In genomic region chr11:16817321-16817720, GRCh38 we compare ENCODE assay signal across 26 cellular contexts.
DNase-seq lines count a peak whose midpoint lies in the region; TF ChIP-seq lines count a peak whose summit lies in the region.
"Had no signal": no experiment of that assay in that cellular context is flagged by ENCODE, and none has a peak within 500 bp of the region (broad histone marks: within the 10 kb centered on the region; RNA-seq: fewer than 3 reads in every experiment).

No MANE protein-coding gene starts in this region.

- H3K4ac ChIP-seq in trophoblast cell (ENCODE audit: low read depth, low read length), result no peak overlapping the region

- H4K12ac ChIP-seq in trophoblast cell (ENCODE audit: low read depth, low read length), result no peak overlapping the region

- H3K14ac ChIP-seq in trophoblast cell (ENCODE audit: low read length), result no peak overlapping the region

- H3K9me3 Mint-ChIP-seq in brain (no peaks in the 10 kb centered on the region), type B pancreatic cell (no peaks in the 10 kb centered on the region)
- H3K9me3 Mint-ChIP-seq: activated CD4-positive, alpha-beta T cell treated with anti-CD3 and anti-CD28 coated beads, Interleukin-2, amount 10 ng/mL, durations not matched to agents 24 days and 14 days; nephron progenitor cell had no signal

- H3K4me3 ChIP-seq in left ventricle myocardium inferior (no peak overlapping the region), trophoblast cell (ENCODE audit: low read depth, low read length) (no peak overlapping the region)
- H3K4me3 ChIP-seq: cardiac muscle cell, dorsolateral prefrontal cortex, heart left ventricle, sigmoid colon had no signal

- no peak overlapping the region for H3K9ac ChIP-seq in trophoblast cell (ENCODE audit: low read length)
- H3K9ac ChIP-seq: KMS-11, parathyroid adenoma had no signal

- no peak overlapping the region for H2AFZ ChIP-seq in trophoblast cell (ENCODE audit: insufficient read depth, low read length, poor library complexity)
- H2AFZ ChIP-seq: parathyroid adenoma had no signal

- peaks cover 14% of the 10 kb centered on the region for H3K36me3 ChIP-seq in left ventricle myocardium inferior
- peaks cover 39 to 57% of the 10 kb centered on the region in 2 experiments for H3K36me3 ChIP-seq in trophoblast cell (ENCODE audit: control insufficient read depth in 1 of 2, insufficient read depth in 2 of 2, low read length in 2 of 2)
- H3K36me3 ChIP-seq: BE2C, sigmoid colon had no signal

- in situ Hi-C loops in GM13976 (cut with MboI; ENCODE audit: low sequenced_read_pairs, unreplicated experiment), result loop anchor here (10.0 kb wide), 1 partner anchor 247 kb away; no protein-coding TSS in a partner anchor

- H3K27ac ChIP-seq in left ventricle myocardium inferior (replicated peaks) (no peak overlapping the region), trophoblast cell (ENCODE audit: low read depth, low read length) (no peak overlapping the region)
- H3K27ac ChIP-seq: cardiac muscle cell, KMS-11, parathyroid adenoma, sigmoid colon had no signal

- peak overlapping the region in 4 of 5 experiments; percentile 17 to 87 (median 67) for H3K27ac Mint-ChIP-seq in brain
- peak overlapping the region; percentile 34 for H3K27ac Mint-ChIP-seq in type B pancreatic cell
- H3K27ac Mint-ChIP-seq: activated CD4-positive, alpha-beta T cell treated with anti-CD3 and anti-CD28 coated beads, Interleukin-2, amount 10 ng/mL, durations not matched to agents 24 days and 14 days; activated CD8-positive, alpha-beta memory T cell treated with anti-CD3 and anti-CD28 coated beads, Interleukin-2, amount 10 ng/mL, durations not matched to agents 7 days and 5 days; nephron progenitor cell had no signal

- H3K4me1 ChIP-seq in left ventricle myocardium inferior (peaks cover 89% of the 10 kb centered on the region), trophoblast cell (ENCODE audit: control insufficient read depth in 1 of 2, insufficient read depth in 2 of 2, low read length in 2 of 2) (peaks cover 4 to 7% of the 10 kb centered on the region in 2 experiments)
- H3K4me1 ChIP-seq: BE2C, parathyroid adenoma had no signal

- no peaks in the 10 kb centered on the region for H3K9me3 ChIP-seq in left ventricle myocardium inferior (replicated peaks)
- H3K9me3 ChIP-seq in trophoblast cell (ENCODE audit: insufficient read depth, low read depth, low read length), result no peaks in the 10 kb centered on the region
- H3K9me3 ChIP-seq: BE2C, heart left ventricle, sigmoid colon had no signal

- H2BK120ac ChIP-seq in trophoblast cell (ENCODE audit: insufficient read depth, low read length, poor library complexity), result no peak overlapping the region

- H2BK5ac ChIP-seq in trophoblast cell (ENCODE audit: low read depth, low read length, poor library complexity), result no peak overlapping the region

- no peak for TF ChIP-seq CTCF in left ventricle myocardium inferior (IDR thresholded peaks at IDR 0.05; ENCODE audit: borderline replicate concordance)
- no peak for TF ChIP-seq CTCF in brain (conservative IDR thresholded peaks at IDR 0.05)
- no peak for TF ChIP-seq CTCF in type B pancreatic cell (conservative IDR thresholded peaks at IDR 0.05)
- no peak for TF ChIP-seq CTCF in GM13976 (IDR thresholded peaks at IDR 0.05; ENCODE audit: borderline replicate concordance, control extremely low read depth, extremely low read depth, insufficient read depth, missing control alignments)

- H3K27me3 Mint-ChIP-seq in brain (no peaks in the 10 kb centered on the region), type B pancreatic cell (no peaks in the 10 kb centered on the region)
- H3K27me3 Mint-ChIP-seq: activated CD4-positive, alpha-beta T cell treated with anti-CD3 and anti-CD28 coated beads, Interleukin-2, amount 10 ng/mL, durations not matched to agents 24 days and 14 days had no signal

- no peak overlapping the region for H4K8ac ChIP-seq in trophoblast cell (ENCODE audit: low read depth, low read length)

- H2BK12ac ChIP-seq in trophoblast cell (ENCODE audit: low read length), result no peak overlapping the region

- no peak overlapping the region for H3K4me2 ChIP-seq in trophoblast cell (ENCODE audit: low read length)
- H3K4me2 ChIP-seq: KMS-11 had no signal

- WGBS in trophoblast cell (ENCODE audit: extremely low coverage, insufficient coverage, insufficient read length), result no CpG with 5 or more reads among the region's 5 CpGs

- no peak overlapping the region for H2AK5ac ChIP-seq in trophoblast cell (ENCODE audit: low read length)

- intact Hi-C loops in cardiac septum (cut with DNase I), result no loop called here
- intact Hi-C loops in left ventricle myocardium inferior (cut with micrococcal nuclease), result no loop called here

- H3K4me3 Mint-ChIP-seq in brain, result no peak overlapping the region
- no peak overlapping the region for H3K4me3 Mint-ChIP-seq in type B pancreatic cell
- H3K4me3 Mint-ChIP-seq: activated CD4-positive, alpha-beta T cell treated with anti-CD3 and anti-CD28 coated beads, Interleukin-2, amount 10 ng/mL, durations not matched to agents 24 days and 14 days; activated CD8-positive, alpha-beta memory T cell treated with anti-CD3 and anti-CD28 coated beads, Interleukin-2, amount 10 ng/mL, durations not matched to agents 7 days and 5 days; nephron progenitor cell had no signal

- H3K27me3 ChIP-seq in left ventricle myocardium inferior (ENCODE audit: low read depth), result no peaks in the 10 kb centered on the region
- H3K27me3 ChIP-seq in trophoblast cell (ENCODE audit: insufficient read depth, low read length), result no peaks in the 10 kb centered on the region
- H3K27me3 ChIP-seq: BE2C, cardiac muscle cell, dorsolateral prefrontal cortex, heart left ventricle, sigmoid colon had no signal

- no peak overlapping the region for H4K91ac ChIP-seq in trophoblast cell (ENCODE audit: low read depth, low read length)

- DNase-seq in cardiac septum (ENCODE audit: low spot score), result peak; percentile 59
- DNase-seq in left ventricle myocardium inferior, result no peak
- peak; percentile 68 for DNase-seq in NOMO-1 treated with DMSO at 0.1 percent for 48 hours (lab: John Stamatoyannopoulos, UW; ENCODE audit: unreplicated experiment)
- DNase-seq in type B pancreatic cell (ENCODE audit: extremely low spot score, unreplicated experiment), result no peak
- no peak for DNase-seq in trophoblast cell
- no peak for DNase-seq in LoVo (ENCODE audit: low spot score)
- DNase-seq in GM13976 (ENCODE audit: low spot score), result no peak
- DNase-seq: activated CD4-positive, alpha-beta T cell treated with anti-CD3 and anti-CD28 coated beads, Interleukin-2, amount 10 ng/mL, durations not matched to agents 24 days and 14 days; activated CD8-positive, alpha-beta memory T cell treated with anti-CD3 and anti-CD28 coated beads, Interleukin-2, amount 10 ng/mL, durations not matched to agents 7 days and 5 days; activated naive CD4-positive, alpha-beta T cell treated with anti-CD3 and anti-CD28 coated beads, Interleukin-2, amount 50 U/mL, for 16 hours; BE2C; dorsolateral prefrontal cortex; EL; HCEC 1CT; heart left ventricle; NCI-H1105; NCI-H2081; nephron progenitor cell; NK-92 treated with Interleukin-12 subunit alpha and Interleukin-12 subunit beta, amount 100 ng/mL, for 24 hours; RPMI8226; sigmoid colon; stimulated activated CD8-positive, alpha-beta memory T cell treated with anti-CD3 and anti-CD28 coated beads, Interleukin-4, amount 100 ng/mL, for 48 hours had no signal

- H3K18ac ChIP-seq in trophoblast cell (ENCODE audit: low read length), result no peak overlapping the region

- peaks cover 4% of the 10 kb centered on the region for H3K79me1 ChIP-seq in trophoblast cell (ENCODE audit: low read length)

- no peak overlapping the region for H3K23ac ChIP-seq in trophoblast cell (ENCODE audit: low read length)

- H3K4me1 Mint-ChIP-seq in brain, result peaks cover 35% of the 10 kb centered on the region
- H3K4me1 Mint-ChIP-seq in type B pancreatic cell (ENCODE audit: unreplicated experiment), result peaks cover 41% of the 10 kb centered on the region

- H3K79me2 ChIP-seq in trophoblast cell (ENCODE audit: control insufficient read depth, insufficient read depth, low read length, poor library complexity), result no peaks in the 10 kb centered on the region
- H3K79me2 ChIP-seq: parathyroid adenoma had no signal

- H3K36me3 Mint-ChIP-seq in brain (peaks cover 12% of the 10 kb centered on the region), type B pancreatic cell (peaks cover 22% of the 10 kb centered on the region)
- H3K36me3 Mint-ChIP-seq: activated CD8-positive, alpha-beta memory T cell treated with anti-CD3 and anti-CD28 coated beads, Interleukin-2, amount 10 ng/mL, durations not matched to agents 7 days and 5 days had no signal

Comparison
In these comparisons a context has a peak if more than half of its experiments do, and no peak if none do; other contexts are left out.
1. DNase-seq: peak in cardiac septum (single experiment) and NOMO-1 treated with DMSO at 0.1 percent for 48 hours (single experiment); none in left ventricle myocardium inferior (single experiment), type B pancreatic cell (single experiment), trophoblast cell (0 of 2), LoVo (single experiment) and GM13976 (single experiment).